In genomic region chr2:191677091-191677645, GRCh38 we compare ENCODE assay signal across 8 cellular contexts. TPM values are rescaled to one million over a fixed set of nuclear protein-coding genes. Genes with fewer than 3 reads are reported as not detected.
DNase-seq lines count a peak whose midpoint lies in the region; ATAC-seq and TF ChIP-seq lines count a peak whose summit lies in the region.

No MANE protein-coding gene starts in this region.

- ATAC-seq in GM19372 (IDR thresholded peaks at IDR 0.05; ENCODE audit: low read depth, unreplicated experiment) (peak; percentile 20), HG03439 (IDR thresholded peaks at IDR 0.05; ENCODE audit: unreplicated experiment) (peak; percentile 17)

- peaks cover 0 to 5% (median 0%) of the 10 kb centered on the region in 3 donors for H3K27me3 Mint-ChIP-seq in CD14-positive monocyte (ENCODE audit: low read depth in 3 of 3)

- peaks cover 54% of the 10 kb centered on the region for H3K4me1 Mint-ChIP-seq in CD14-positive monocyte

- H3K9me3 ChIP-seq in SK-N-MC (ENCODE audit: low read depth, low read length): no peaks in the 10 kb centered on the region

- H3K27ac ChIP-seq in SK-N-MC: peak overlapping the region; percentile 94

- no peak for TF ChIP-seq CTCF in CD14-positive monocyte (IDR thresholded peaks at IDR 0.05)
- TF ChIP-seq CTCF in cardiac fibroblast (IDR thresholded peaks at IDR 0.05; ENCODE audit: low read depth, low read length): no peak

- peak overlapping the region; percentile 99 to 100 (median 100) for H3K27ac Mint-ChIP-seq in CD14-positive monocyte

- peak overlapping the region; percentile 92 to 98 for H3K4me3 Mint-ChIP-seq in CD14-positive monocyte

- peaks cover 10% of the 10 kb centered on the region in 2 donors for H3K36me3 Mint-ChIP-seq in CD14-positive monocyte

- peaks cover 0 to 7% (median 2%) of the 10 kb centered on the region in 7 donors for H3K9me3 Mint-ChIP-seq in CD14-positive monocyte

- H3K36me3 ChIP-seq in SK-N-MC (ENCODE audit: insufficient read depth, low read length): peaks cover 3% of the 10 kb centered on the region

- peak overlapping the region; percentile 79 for H3K9ac ChIP-seq in SK-N-MC (ENCODE audit: insufficient read length)

- intact Hi-C loops in CD14-positive monocyte (cut with micrococcal nuclease): loop anchor here (5.0 kb wide), 2 partner anchors 40 to 55 kb away; no protein-coding TSS in a partner anchor

- DNase-seq in CD14-positive monocyte (ENCODE audit: low spot score) (peak; percentile 91), SK-N-MC (ENCODE audit: low read depth, low spot score) (no peak), cardiac fibroblast (ENCODE audit: low read depth in 2 of 2) (peak; percentile 93 to 94), kidney tubule cell (ENCODE audit: low spot score) (peak; percentile 87), mesenteric fat pad (ENCODE audit: low spot score) (no peak)
- DNase-seq in stimulated activated CD4-positive, alpha-beta T cell treated with anti-CD3 and anti-CD28 coated beads, Interleukin-4, amount 100 ng/mL, for 24 hours: peak; percentile 61

- H3K4me3 ChIP-seq in SK-N-MC (peak overlapping the region; percentile 92), cardiac fibroblast (replicated peaks in 1 of 2; ENCODE audit: low read depth in 2 of 2, low read length in 2 of 2) (peak overlapping the region; percentile 66 to 75)

RNA-seq across cellular contexts. Expression of gene NABP1, which starts 0.8 kb away (rescaled TPM):
- 10 to 100 TPM in 1 of 2 donors, 1 to 10 TPM in 1; 8.0 to 13.3 TPM for polyA plus RNA-seq in CD14-positive monocyte
- total RNA-seq in mesenteric fat pad: 142 TPM

Comparison
In these comparisons a context has a peak if more than half of its experiments do, and no peak if none do; other contexts are left out.
1. DNase-seq: peak in CD14-positive monocyte (single experiment), cardiac fibroblast (2 of 2), kidney tubule cell (single experiment) and stimulated activated CD4-positive, alpha-beta T cell treated with anti-CD3 and anti-CD28 coated beads, Interleukin-4, amount 100 ng/mL, for 24 hours (single experiment); none in SK-N-MC (single experiment) and mesenteric fat pad (single experiment).